In the genomic region with DNA sequence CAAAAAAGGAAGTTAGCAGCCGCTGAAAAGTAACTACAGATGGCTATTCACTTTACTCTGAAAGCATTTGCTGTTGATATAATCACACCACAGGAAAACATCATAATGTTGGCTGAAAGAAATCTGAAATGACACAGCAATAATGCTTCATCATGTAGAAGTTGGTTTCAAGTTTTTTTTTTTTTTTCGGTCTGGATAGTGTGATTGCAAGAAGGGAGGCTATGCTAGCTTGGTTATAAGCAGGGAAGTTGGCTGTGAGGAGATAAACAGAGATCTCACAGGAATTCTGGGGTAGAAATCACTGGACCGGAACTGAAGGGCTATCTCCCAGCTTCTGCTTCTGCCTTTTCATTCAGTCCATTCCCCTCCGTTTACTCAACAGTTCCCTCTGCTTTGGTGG, we compare ENCODE assay signal across 1 cellular context.
TF ChIP-seq lines count a peak whose summit lies in the region.

No MANE protein-coding gene starts in this region.

TF ChIP-seq in K562, 482 proteins besides CTCF, POLR2A, EP300 and RAD21 (continued from another document and continues in another):
- no peak for TF ChIP-seq PCBP2 (IDR thresholded peaks at IDR 0.05; ENCODE audit: low read depth, low read length, poor library complexity, severe bottlenecking)
- TF ChIP-seq ZNF146 (CRISPR knock-in tag; IDR thresholded peaks at IDR 0.05; ENCODE audit: unreplicated experiment): no peak
- peak; percentile 98 for TF ChIP-seq NFE2 (IDR thresholded peaks at IDR 0.05; ENCODE audit: low read depth)
- no peak for TF ChIP-seq PURB (CRISPR knock-in tag; IDR thresholded peaks at IDR 0.05; ENCODE audit: low read depth)
- TF ChIP-seq NCOA6 (IDR thresholded peaks at IDR 0.05): no peak
- no peak for TF ChIP-seq FUS (optimal IDR thresholded peaks at IDR 0.05; ENCODE audit: low read depth, low read length)
- TF ChIP-seq SMC3 (conservative IDR thresholded peaks at IDR 0.05; ENCODE audit: insufficient read depth, low read depth, low read length): no peak
- TF ChIP-seq, protein P1, sequence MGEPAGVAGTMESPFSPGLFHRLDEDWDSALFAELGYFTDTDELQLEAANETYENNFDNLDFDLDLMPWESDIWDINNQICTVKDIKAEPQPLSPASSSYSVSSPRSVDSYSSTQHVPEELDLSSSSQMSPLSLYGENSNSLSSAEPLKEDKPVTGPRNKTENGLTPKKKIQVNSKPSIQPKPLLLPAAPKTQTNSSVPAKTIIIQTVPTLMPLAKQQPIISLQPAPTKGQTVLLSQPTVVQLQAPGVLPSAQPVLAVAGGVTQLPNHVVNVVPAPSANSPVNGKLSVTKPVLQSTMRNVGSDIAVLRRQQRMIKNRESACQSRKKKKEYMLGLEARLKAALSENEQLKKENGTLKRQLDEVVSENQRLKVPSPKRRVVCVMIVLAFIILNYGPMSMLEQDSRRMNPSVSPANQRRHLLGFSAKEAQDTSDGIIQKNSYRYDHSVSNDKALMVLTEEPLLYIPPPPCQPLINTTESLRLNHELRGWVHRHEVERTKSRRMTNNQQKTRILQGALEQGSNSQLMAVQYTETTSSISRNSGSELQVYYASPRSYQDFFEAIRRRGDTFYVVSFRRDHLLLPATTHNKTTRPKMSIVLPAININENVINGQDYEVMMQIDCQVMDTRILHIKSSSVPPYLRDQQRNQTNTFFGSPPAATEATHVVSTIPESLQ (CRISPR knock-in tag; IDR thresholded peaks at IDR 0.05): no peak
- TF ChIP-seq ZC3H8 (IDR thresholded peaks at IDR 0.05): no peak
- TF ChIP-seq KLF1 (tag; IDR thresholded peaks at IDR 0.05): no peak
- TF ChIP-seq, protein P2, sequence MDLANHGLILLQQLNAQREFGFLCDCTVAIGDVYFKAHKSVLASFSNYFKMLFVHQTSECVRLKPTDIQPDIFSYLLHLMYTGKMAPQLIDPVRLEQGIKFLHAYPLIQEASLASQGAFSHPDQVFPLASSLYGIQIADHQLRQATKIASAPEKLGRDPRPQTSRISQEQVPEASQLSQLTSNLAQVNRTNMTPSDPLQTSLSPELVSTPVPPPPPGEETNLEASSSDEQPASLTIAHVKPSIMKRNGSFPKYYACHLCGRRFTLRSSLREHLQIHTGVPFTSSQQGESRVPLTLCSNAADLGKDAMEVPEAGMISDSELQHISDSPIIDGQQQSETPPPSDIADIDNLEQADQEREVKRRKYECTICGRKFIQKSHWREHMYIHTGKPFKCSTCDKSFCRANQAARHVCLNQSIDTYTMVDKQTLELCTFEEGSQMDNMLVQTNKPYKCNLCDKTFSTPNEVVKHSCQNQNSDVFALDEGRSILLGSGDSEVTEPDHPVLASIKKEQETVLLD (IDR thresholded peaks at IDR 0.05): peak; percentile 19; the same call in 1 of the 2 replicates
- TF ChIP-seq, protein P3, sequence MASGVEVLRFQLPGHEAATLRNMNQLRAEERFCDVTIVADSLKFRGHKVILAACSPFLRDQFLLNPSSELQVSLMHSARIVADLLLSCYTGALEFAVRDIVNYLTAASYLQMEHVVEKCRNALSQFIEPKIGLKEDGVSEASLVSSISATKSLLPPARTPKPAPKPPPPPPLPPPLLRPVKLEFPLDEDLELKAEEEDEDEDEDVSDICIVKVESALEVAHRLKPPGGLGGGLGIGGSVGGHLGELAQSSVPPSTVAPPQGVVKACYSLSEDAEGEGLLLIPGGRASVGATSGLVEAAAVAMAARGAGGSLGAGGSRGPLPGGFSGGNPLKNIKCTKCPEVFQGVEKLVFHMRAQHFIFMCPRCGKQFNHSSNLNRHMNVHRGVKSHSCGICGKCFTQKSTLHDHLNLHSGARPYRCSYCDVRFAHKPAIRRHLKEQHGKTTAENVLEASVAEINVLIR (CRISPR knock-in tag; IDR thresholded peaks at IDR 0.05): no peak
- TF ChIP-seq, protein P4, sequence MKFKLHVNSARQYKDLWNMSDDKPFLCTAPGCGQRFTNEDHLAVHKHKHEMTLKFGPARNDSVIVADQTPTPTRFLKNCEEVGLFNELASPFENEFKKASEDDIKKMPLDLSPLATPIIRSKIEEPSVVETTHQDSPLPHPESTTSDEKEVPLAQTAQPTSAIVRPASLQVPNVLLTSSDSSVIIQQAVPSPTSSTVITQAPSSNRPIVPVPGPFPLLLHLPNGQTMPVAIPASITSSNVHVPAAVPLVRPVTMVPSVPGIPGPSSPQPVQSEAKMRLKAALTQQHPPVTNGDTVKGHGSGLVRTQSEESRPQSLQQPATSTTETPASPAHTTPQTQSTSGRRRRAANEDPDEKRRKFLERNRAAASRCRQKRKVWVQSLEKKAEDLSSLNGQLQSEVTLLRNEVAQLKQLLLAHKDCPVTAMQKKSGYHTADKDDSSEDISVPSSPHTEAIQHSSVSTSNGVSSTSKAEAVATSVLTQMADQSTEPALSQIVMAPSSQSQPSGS (CRISPR knock-in tag; IDR thresholded peaks at IDR 0.05): no peak
- no peak for TF ChIP-seq KAT2B (IDR thresholded peaks at IDR 0.05; ENCODE audit: low read depth, low read length)
- TF ChIP-seq TEAD4 (IDR thresholded peaks at IDR 0.05; ENCODE audit: low read length): peak; percentile 94
- no peak for TF ChIP-seq TEAD4 (CRISPR knock-in tag; IDR thresholded peaks at IDR 0.05; ENCODE audit: borderline replicate concordance)
- TF ChIP-seq ZNF785 (CRISPR knock-in tag; IDR thresholded peaks at IDR 0.05): no peak
- TF ChIP-seq NR2F6 (CRISPR knock-in tag; IDR thresholded peaks at IDR 0.05): no peak
- TF ChIP-seq ZNF699 (CRISPR knock-in tag; IDR thresholded peaks at IDR 0.05; ENCODE audit: insufficient replicate concordance): no peak
- TF ChIP-seq, protein P5, sequence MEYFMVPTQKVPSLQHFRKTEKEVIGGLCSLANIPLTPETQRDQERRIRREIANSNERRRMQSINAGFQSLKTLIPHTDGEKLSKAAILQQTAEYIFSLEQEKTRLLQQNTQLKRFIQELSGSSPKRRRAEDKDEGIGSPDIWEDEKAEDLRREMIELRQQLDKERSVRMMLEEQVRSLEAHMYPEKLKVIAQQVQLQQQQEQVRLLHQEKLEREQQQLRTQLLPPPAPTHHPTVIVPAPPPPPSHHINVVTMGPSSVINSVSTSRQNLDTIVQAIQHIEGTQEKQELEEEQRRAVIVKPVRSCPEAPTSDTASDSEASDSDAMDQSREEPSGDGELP (CRISPR knock-in tag; IDR thresholded peaks at IDR 0.05; ENCODE audit: borderline replicate concordance): no peak
- TF ChIP-seq GATAD2A (IDR thresholded peaks at IDR 0.05): peak; percentile 40; the same call in 1 of the 2 replicates
- TF ChIP-seq, protein P6, sequence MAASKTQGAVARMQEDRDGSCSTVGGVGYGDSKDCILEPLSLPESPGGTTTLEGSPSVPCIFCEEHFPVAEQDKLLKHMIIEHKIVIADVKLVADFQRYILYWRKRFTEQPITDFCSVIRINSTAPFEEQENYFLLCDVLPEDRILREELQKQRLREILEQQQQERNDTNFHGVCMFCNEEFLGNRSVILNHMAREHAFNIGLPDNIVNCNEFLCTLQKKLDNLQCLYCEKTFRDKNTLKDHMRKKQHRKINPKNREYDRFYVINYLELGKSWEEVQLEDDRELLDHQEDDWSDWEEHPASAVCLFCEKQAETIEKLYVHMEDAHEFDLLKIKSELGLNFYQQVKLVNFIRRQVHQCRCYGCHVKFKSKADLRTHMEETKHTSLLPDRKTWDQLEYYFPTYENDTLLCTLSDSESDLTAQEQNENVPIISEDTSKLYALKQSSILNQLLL (CRISPR knock-in tag; IDR thresholded peaks at IDR 0.05; ENCODE audit: borderline replicate concordance): no peak
- no peak for TF ChIP-seq BRF1 (IDR thresholded peaks at IDR 0.05; ENCODE audit: borderline replicate concordance, extremely low read depth, insufficient read length)
- no peak for TF ChIP-seq ZNF586 (CRISPR knock-in tag; conservative IDR thresholded peaks at IDR 0.05)
- TF ChIP-seq, protein P7, sequence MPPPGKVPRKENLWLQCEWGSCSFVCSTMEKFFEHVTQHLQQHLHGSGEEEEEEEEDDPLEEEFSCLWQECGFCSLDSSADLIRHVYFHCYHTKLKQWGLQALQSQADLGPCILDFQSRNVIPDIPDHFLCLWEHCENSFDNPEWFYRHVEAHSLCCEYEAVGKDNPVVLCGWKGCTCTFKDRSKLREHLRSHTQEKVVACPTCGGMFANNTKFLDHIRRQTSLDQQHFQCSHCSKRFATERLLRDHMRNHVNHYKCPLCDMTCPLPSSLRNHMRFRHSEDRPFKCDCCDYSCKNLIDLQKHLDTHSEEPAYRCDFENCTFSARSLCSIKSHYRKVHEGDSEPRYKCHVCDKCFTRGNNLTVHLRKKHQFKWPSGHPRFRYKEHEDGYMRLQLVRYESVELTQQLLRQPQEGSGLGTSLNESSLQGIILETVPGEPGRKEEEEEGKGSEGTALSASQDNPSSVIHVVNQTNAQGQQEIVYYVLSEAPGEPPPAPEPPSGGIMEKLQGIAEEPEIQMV (tag; conservative IDR thresholded peaks at IDR 0.05; ENCODE audit: low read depth): no peak
- TF ChIP-seq CCAR2 (IDR thresholded peaks at IDR 0.05; ENCODE audit: low read depth, low read length): no peak
- TF ChIP-seq POLR3G (IDR thresholded peaks at IDR 0.05; ENCODE audit: extremely low read depth, insufficient read length, insufficient replicate concordance): no peak
- TF ChIP-seq SOX6 (IDR thresholded peaks at IDR 0.05): peak; percentile 78; the same call in 1 of the 2 replicates
- TF ChIP-seq, protein P8, sequence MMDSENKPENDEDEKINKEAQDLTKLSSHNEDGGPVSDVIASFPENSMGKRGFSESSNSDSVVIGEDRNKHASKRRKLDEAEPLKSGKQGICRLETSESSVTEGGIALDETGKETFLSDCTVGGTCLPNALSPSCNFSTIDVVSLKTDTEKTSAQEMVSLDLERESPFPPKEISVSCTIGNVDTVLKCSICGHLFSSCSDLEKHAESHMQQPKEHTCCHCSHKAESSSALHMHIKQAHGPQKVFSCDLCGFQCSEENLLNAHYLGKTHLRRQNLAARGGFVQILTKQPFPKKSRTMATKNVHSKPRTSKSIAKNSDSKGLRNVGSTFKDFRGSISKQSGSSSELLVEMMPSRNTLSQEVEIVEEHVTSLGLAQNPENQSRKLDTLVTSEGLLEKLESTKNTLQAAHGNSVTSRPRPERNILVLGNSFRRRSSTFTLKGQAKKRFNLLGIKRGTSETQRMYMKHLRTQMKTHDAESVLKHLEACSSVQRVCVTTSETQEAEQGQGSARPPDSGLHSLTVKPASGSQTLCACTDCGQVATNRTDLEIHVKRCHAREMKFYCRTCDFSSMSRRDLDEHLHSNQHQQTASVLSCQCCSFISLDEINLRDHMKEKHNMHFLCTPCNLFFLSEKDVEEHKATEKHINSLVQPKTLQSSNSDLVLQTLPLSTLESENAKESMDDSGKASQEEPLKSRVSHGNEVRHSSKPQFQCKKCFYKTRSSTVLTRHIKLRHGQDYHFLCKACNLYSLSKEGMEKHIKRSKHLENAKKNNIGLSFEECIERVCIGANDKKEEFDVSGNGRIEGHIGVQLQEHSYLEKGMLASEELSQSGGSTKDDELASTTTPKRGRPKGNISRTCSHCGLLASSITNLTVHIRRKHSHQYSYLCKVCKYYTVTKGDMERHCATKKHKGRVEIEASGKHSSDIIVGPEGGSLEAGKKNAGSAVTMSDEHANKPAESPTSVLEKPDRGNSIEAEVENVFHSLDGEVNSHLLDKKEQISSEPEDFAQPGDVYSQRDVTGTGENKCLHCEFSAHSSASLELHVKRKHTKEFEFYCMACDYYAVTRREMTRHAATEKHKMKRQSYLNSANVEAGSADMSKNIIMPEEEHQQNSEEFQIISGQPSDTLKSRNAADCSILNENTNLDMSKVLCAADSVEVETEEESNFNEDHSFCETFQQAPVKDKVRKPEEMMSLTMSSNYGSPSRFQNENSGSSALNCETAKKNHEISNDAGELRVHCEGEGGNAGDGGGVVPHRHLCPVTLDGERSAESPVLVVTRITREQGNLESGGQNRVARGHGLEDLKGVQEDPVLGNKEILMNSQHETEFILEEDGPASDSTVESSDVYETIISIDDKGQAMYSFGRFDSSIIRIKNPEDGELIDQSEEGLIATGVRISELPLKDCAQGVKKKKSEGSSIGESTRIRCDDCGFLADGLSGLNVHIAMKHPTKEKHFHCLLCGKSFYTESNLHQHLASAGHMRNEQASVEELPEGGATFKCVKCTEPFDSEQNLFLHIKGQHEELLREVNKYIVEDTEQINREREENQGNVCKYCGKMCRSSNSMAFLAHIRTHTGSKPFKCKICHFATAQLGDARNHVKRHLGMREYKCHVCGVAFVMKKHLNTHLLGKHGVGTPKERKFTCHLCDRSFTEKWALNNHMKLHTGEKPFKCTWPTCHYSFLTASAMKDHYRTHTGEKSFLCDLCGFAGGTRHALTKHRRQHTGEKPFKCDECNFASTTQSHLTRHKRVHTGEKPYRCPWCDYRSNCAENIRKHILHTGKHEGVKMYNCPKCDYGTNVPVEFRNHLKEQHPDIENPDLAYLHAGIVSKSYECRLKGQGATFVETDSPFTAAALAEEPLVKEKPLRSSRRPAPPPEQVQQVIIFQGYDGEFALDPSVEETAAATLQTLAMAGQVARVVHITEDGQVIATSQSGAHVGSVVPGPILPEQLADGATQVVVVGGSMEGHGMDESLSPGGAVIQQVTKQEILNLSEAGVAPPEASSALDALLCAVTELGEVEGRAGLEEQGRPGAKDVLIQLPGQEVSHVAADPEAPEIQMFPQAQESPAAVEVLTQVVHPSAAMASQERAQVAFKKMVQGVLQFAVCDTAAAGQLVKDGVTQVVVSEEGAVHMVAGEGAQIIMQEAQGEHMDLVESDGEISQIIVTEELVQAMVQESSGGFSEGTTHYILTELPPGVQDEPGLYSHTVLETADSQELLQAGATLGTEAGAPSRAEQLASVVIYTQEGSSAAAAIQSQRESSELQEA (IDR thresholded peaks at IDR 0.05; ENCODE audit: low read depth): no peak
